ENCODE assay signal across 14 cellular contexts in genomic region chr22:29520851-29521250, GRCh38. TPM values are rescaled to one million over a fixed set of nuclear protein-coding genes. Genes with fewer than 3 reads are reported as not detected.
A peak's percentile ranks its signal among the peaks of the same experiment; 100 is the strongest.
DNase-seq lines count a peak whose midpoint lies in the region; ATAC-seq, FAIRE-seq and TF ChIP-seq lines count a peak whose summit lies in the region.
"Had no signal": no experiment of that assay in that cellular context is flagged by ENCODE, and none has a peak within 500 bp of the region (broad histone marks: within the 10 kb centered on the region; RNA-seq: fewer than 3 reads in every experiment).

No MANE protein-coding gene starts in this region.

- ATAC-seq in A549: no peak
- ATAC-seq in GM23338: no peak
- no peak for ATAC-seq in GM18909 (IDR thresholded peaks at IDR 0.05; ENCODE audit: poor library complexity, unreplicated experiment)

- CTCF ChIA-PET in A549 (lab: Yijun Ruan, JAX): interaction anchor here (0.9 kb wide), 1 partner anchor 33 kb away, joined by 3 read pairs; the partner anchor contains the start of gene THOC5

- H3K9me2 ChIP-seq in GM23338 (ENCODE audit: insufficient read depth): no peaks in the 10 kb centered on the region

- peaks cover 3% of the 10 kb centered on the region; the same call in 1 of the 2 replicates for H4K20me1 ChIP-seq in GM23338 (replicated peaks; ENCODE audit: insufficient read depth)

- H3K4me2 ChIP-seq in A549 (no peak overlapping the region), GM23338 (no peak overlapping the region)

- no peak for TF ChIP-seq POLR2A in A549 (IDR thresholded peaks at IDR 0.05; ENCODE audit: low read length)

- no peak for TF ChIP-seq EP300 in A549 (IDR thresholded peaks at IDR 0.05)

- H3K36me3 ChIP-seq in GM23338 (ENCODE audit: insufficient read depth) (peaks cover 56% of the 10 kb centered on the region), adipocyte (ENCODE audit: control insufficient read depth, insufficient read depth, low read length, severe bottlenecking) (peaks cover 83% of the 10 kb centered on the region)
- H3K36me3 ChIP-seq: ovary had no signal

- no peaks in the 10 kb centered on the region for H3K9me3 Mint-ChIP-seq in GM23338

- TF ChIP-seq CTCF in A549 (IDR thresholded peaks at IDR 0.05): no peak
- TF ChIP-seq CTCF in GM23338 (conservative IDR thresholded peaks at IDR 0.05; ENCODE audit: low read depth in 2 of 2): no peak
- no peak for TF ChIP-seq CTCF in fibroblast of villous mesenchyme (IDR thresholded peaks at IDR 0.05; ENCODE audit: insufficient read depth, low read depth, low read length)
- TF ChIP-seq CTCF in GM13977 (IDR thresholded peaks at IDR 0.05; ENCODE audit: extremely low read depth, insufficient read depth, missing control alignments): no peak

- POLR2A ChIA-PET in A549 (lab: Yijun Ruan, JAX): no interaction called here

- H3K4me3 ChIP-seq in A549 (no peak overlapping the region), GM23338 (no peak overlapping the region), adipocyte (ENCODE audit: low read length) (no peak overlapping the region), fibroblast of villous mesenchyme (ENCODE audit: low read depth, low read length) (no peak overlapping the region)
- H3K4me3 ChIP-seq: ovary had no signal

- H3K79me2 ChIP-seq in GM23338 (replicated peaks; ENCODE audit: insufficient read depth): no peaks in the 10 kb centered on the region

- H3K9me3 ChIP-seq in A549: no peaks in the 10 kb centered on the region
- H3K9me3 ChIP-seq in adipocyte (ENCODE audit: control insufficient read depth, low read length): no peaks in the 10 kb centered on the region
- H3K9me3 ChIP-seq: ovary had no signal

- H3K4me1 Mint-ChIP-seq in GM23338: no peaks in the 10 kb centered on the region

- peak overlapping the region; percentile 94 for H3K27ac Mint-ChIP-seq in GM23338

- H3K27ac ChIP-seq in A549 (peak overlapping the region in 1 of 2 experiments; percentile 67; a peak in 2 of 6 replicates), GM23338 (ENCODE audit: low read depth) (0 out of 2 replicates have a peak overlapping the region, but pooled peaks have one; percentile 50)
- H3K27ac ChIP-seq: ovary had no signal

- 81% methylated on average over 4 of the region's 4 CpGs for WGBS in A549 (ENCODE audit: missing lambda C conversion rate)

- H3K27me3 ChIP-seq in GM23338 (ENCODE audit: insufficient read depth) (no peaks in the 10 kb centered on the region), adipocyte (replicated peaks; ENCODE audit: control insufficient read depth, insufficient read depth, low read length) (no peaks in the 10 kb centered on the region)
- H3K27me3 ChIP-seq: ovary had no signal

- no peaks in the 10 kb centered on the region for H3F3A ChIP-seq in GM23338 (replicated peaks; ENCODE audit: low read depth)

- H2AFZ ChIP-seq in GM23338: no peak overlapping the region

- peaks cover 2% of the 10 kb centered on the region for H3K27me3 Mint-ChIP-seq in GM23338 (ENCODE audit: insufficient read depth, low read depth, poor library complexity)

- TF ChIP-seq RAD21 in A549 (conservative IDR thresholded peaks at IDR 0.05 in 1 of 2, IDR thresholded peaks at IDR 0.05 in 1 of 2): no peak

- no peak overlapping the region for H3K9ac ChIP-seq in adipocyte (ENCODE audit: low read length)

- H3K4me1 ChIP-seq in A549 (no peaks in the 10 kb centered on the region; the same call in 2 of the 3 replicates), GM23338 (ENCODE audit: insufficient read depth) (no peaks in the 10 kb centered on the region), adipocyte (ENCODE audit: control insufficient read depth, insufficient read depth, low read length) (peaks cover 14% of the 10 kb centered on the region)

- peaks cover 81% of the 10 kb centered on the region for H3K36me3 Mint-ChIP-seq in GM23338 (ENCODE audit: low read depth)

- in situ Hi-C loops in GM13977 (cut with MboI; ENCODE audit: low pct_unique_long_range_greater_than_20kb, low sequenced_read_pairs, unreplicated experiment): no loop called here

- no peak overlapping the region for H3K4me3 Mint-ChIP-seq in GM23338

- peak in 1 of 2 experiments; percentile 14 for DNase-seq in A549 (ENCODE audit: low read depth in 1 of 2, low spot score in 1 of 2)
- no peak for DNase-seq in GM23338 (ENCODE audit: low spot score)
- DNase-seq in adipocyte (ENCODE audit: low read depth): peak; percentile 74
- peak; percentile 63 for DNase-seq in fibroblast of villous mesenchyme (ENCODE audit: low read depth)
- no peak for DNase-seq in GM13977 (ENCODE audit: low spot score)
- DNase-seq in activated gamma-delta T cell treated with Interleukin-2 at 50 U/mL for 16 hours: no peak
- no peak for DNase-seq in T1000 (lab: John Stamatoyannopoulos, UW)
- DNase-seq: GDM1, hippocampal formation, NCI-H2029, ovary, T-helper 2 cell had no signal

- FAIRE-seq in A549 (lab: Jason Lieb, UNC): no peak
- FAIRE-seq: urothelium cell line had no signal

TF ChIP-seq in A549, 52 proteins besides CTCF, POLR2A, EP300 and RAD21:
- TF ChIP-seq MAFK (IDR thresholded peaks at IDR 0.05; ENCODE audit: partially characterized antibody): peak; percentile 83
- TF ChIP-seq, protein P1, sequence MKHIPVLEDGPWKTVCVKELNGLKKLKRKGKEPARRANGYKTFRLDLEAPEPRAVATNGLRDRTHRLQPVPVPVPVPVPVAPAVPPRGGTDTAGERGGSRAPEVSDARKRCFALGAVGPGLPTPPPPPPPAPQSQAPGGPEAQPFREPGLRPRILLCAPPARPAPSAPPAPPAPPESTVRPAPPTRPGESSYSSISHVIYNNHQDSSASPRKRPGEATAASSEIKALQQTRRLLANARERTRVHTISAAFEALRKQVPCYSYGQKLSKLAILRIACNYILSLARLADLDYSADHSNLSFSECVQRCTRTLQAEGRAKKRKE (CRISPR knock-in tag; IDR thresholded peaks at IDR 0.05; ENCODE audit: low read depth): no peak

RNA-seq across cellular contexts. Expression of gene THOC5, which starts 32.7 kb away (rescaled TPM):
- polyA plus RNA-seq in A549 (2011; rRNA removed): 34.4 and 43.3 TPM in 2 replicates
- polyA plus RNA-seq in A549 (2012; cell fraction: cytosol; rRNA removed): 30.4 and 34.1 TPM in 2 replicates
- 40.0 and 41.7 TPM in 2 replicates for polyA plus RNA-seq in A549 (2012; cell fraction: nucleus; rRNA removed)
- polyA plus RNA-seq in A549 (2017; fragmentation: RNase III; extraction: RNeasy Plus Mini Kit Qiagen cat#74134 plus additional on column Dnase treatment): 23.4 to 24.1 TPM (median 23.5 TPM) in 3 replicates
- 60.7 and 67.9 TPM in 2 replicates for polyA minus RNA-seq in A549 (2011; rRNA and poly(A)+ RNA removed)
- total RNA-seq in GM23338 (2014; rRNA removed; shearing (Covaris generic)): 50.3 and 53.4 TPM in 2 replicates
- 24.3 and 24.6 TPM in 2 replicates for polyA plus RNA-seq in GM23338 (2016; fragmentation: Nextera tagmentation; extraction: Ambion mirVana)
- total RNA-seq in fibroblast of villous mesenchyme: 37.6 and 50.6 TPM in 2 replicates

RNA-seq across cellular contexts. Expression of gene NEFH, which starts 40.8 kb away (rescaled TPM):
- polyA plus RNA-seq in A549 (2011; rRNA removed) (0.04 and 0.06 TPM in 2 replicates), A549 (2017; fragmentation: RNase III; extraction: RNeasy Plus Mini Kit Qiagen cat#74134 plus additional on column Dnase treatment) (0.21 to 0.29 TPM (median 0.23 TPM) in 3 replicates), GM23338 (2016; fragmentation: Nextera tagmentation; extraction: Ambion mirVana) (4.6 and 6.3 TPM in 2 replicates)
- 0.08 and 0.09 TPM in 2 replicates for polyA plus RNA-seq in A549 (2012; cell fraction: cytosol; rRNA removed)
- polyA plus RNA-seq in A549 (2012; cell fraction: nucleus; rRNA removed): 0.06 and 0.10 TPM in 2 replicates
- 0.05 TPM in 1 of 2 replicates, not detected in the other for polyA minus RNA-seq in A549 (2011; rRNA and poly(A)+ RNA removed)
- total RNA-seq in GM23338 (2014; rRNA removed; shearing (Covaris generic)): 2.4 and 2.8 TPM in 2 replicates
- total RNA-seq in fibroblast of villous mesenchyme: under 0.01 and 0.32 TPM in 2 replicates

Comparison
In these comparisons a context has a peak if more than half of its experiments do, and no peak if none do; other contexts are left out.
1. DNase-seq: peak in adipocyte (single experiment) and fibroblast of villous mesenchyme (single experiment); none in GM23338 (single experiment), GM13977 (single experiment), activated gamma-delta T cell treated with Interleukin-2 at 50 U/mL for 16 hours (single experiment) and T1000 (single experiment).